8 cellular contexts compared by ENCODE assay signal in the genomic region with DNA sequence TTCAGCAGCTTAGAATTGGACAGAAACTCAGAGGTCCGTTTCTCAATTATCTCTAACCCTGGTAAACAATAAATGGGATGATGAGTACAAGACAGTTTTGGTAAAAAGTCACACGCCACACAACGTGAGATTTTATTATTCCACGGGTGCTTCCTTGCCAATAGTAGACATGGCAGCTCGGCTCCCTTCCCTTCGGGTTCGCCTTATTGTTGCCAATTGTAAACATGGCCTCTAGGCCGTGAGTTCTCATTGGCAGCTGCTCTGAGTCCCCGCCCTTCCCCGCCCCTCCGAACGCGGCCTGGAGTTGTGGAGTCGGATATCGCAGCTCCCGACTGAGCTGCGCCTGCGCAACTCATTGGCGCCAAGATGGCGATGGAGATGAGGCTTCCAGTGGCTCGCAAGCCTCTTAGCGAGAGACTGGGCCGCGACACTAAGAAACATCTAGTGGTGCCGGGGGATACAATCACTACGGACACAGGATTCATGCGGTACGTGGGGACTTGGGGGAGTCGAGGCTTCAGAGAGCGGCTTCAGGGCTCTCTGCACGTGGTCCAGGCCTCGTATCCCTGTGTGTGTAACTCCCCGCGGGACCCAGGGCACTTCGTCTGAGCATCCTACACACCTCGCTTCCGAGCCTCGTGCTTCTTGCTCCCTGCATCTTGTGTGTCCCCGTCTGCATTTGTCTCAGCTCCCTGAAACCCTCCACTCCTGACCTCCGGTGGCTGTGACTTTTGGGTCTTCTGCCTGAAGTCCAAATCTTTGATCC. TPM values are rescaled to one million over a fixed set of nuclear protein-coding genes. Genes with fewer than 3 reads are reported as not detected.
A peak's percentile ranks its signal among the peaks of the same experiment; 100 is the strongest.
DNase-seq lines count a peak whose midpoint lies in the region; ATAC-seq and TF ChIP-seq lines count a peak whose summit lies in the region.

TSS of gene EXOSC2 (plus strand) at position 355 of the 766 bp plus-strand sequence. CDS start at position 367, 12 bp downstream.

- peaks cover 10% of the 10 kb centered on the region for H3K4me1 ChIP-seq in mucosa of descending colon (ENCODE audit: low read depth)

- TF ChIP-seq CTCF in epithelial cell of esophagus (IDR thresholded peaks at IDR 0.05; ENCODE audit: insufficient read depth, low read depth, low read length, missing control alignments) (no peak), mucosa of descending colon (IDR thresholded peaks at IDR 0.05) (no peak)

- H3K36me3 ChIP-seq in mucosa of descending colon (ENCODE audit: low read depth), result peaks cover 6% of the 10 kb centered on the region

- ATAC-seq in GM21576 (IDR thresholded peaks at IDR 0.05; ENCODE audit: unreplicated experiment) (peak; percentile 92), mucosa of descending colon (peak; percentile 92)

- peak within 1 kb of the TSS; percentile 99 for H3K4me3 ChIP-seq in epithelial cell of esophagus (ENCODE audit: low read length)
- H3K4me3 ChIP-seq in mucosa of descending colon, result peak within 1 kb of the TSS; percentile 22

- TF ChIP-seq RAD21 in Ishikawa (IDR thresholded peaks at IDR 0.05; ENCODE audit: low read depth), result no peak

- H3K9me3 ChIP-seq in mucosa of descending colon, result no peaks in the 10 kb centered on the region

- TF ChIP-seq EP300 in Ishikawa (IDR thresholded peaks at IDR 0.05; ENCODE audit: borderline replicate concordance), result no peak

- peak; percentile 98 for DNase-seq in DMS153 (lab: John Stamatoyannopoulos, UW)
- peak; percentile 46 for DNase-seq in OCI-M2 (lab: John Stamatoyannopoulos, UW; ENCODE audit: unreplicated experiment)
- DNase-seq in activated T-cell treated with anti-CD3 and anti-CD28 coated beads for 4 hours, result peak; percentile 96
- DNase-seq in epithelial cell of esophagus (ENCODE audit: low read depth), result peak; percentile 99
- DNase-seq in mucosa of descending colon, result peak; percentile 99
- DNase-seq in stimulated activated CD8-positive, alpha-beta memory T cell treated with anti-CD3 and anti-CD28 coated beads, Interleukin-4, amount 100 ng/mL, for 1 hour (ENCODE audit: low read depth in 2 of 2, low spot score in 1 of 2), result peak; percentile 86 to 95

- intact Hi-C loops in mucosa of descending colon (cut with DNase I, micrococcal nuclease), result no loop called here

TF ChIP-seq in Ishikawa, 13 proteins besides CTCF, POLR2A, EP300 and RAD21:
- TF ChIP-seq TCF12 (IDR thresholded peaks at IDR 0.05; ENCODE audit: low read depth) (peak; percentile 23; the same call in 1 of the 2 replicates), FOXM1 (IDR thresholded peaks at IDR 0.05; ENCODE audit: borderline replicate concordance, low read depth) (no peak), CREB1 (IDR thresholded peaks at IDR 0.05; ENCODE audit: low read depth) (0 out of 2 replicates have a peak, but pooled peaks have one; percentile 41), CEBPB (IDR thresholded peaks at IDR 0.05) (no peak), YY1 (IDR thresholded peaks at IDR 0.05; ENCODE audit: low read depth) (peak; percentile 99), EGR1 (IDR thresholded peaks at IDR 0.05) (peak; percentile 91), TEAD4 (IDR thresholded peaks at IDR 0.05) (0 out of 2 replicates have a peak, but pooled peaks have one; percentile 31), REST (IDR thresholded peaks at IDR 0.05; ENCODE audit: low read depth) (no peak), ZBTB7A (IDR thresholded peaks at IDR 0.05; ENCODE audit: low read depth) (no peak), USF1 (IDR thresholded peaks at IDR 0.05) (no peak; the same call in 1 of the 2 replicates), NFIC (IDR thresholded peaks at IDR 0.05) (no peak), TAF1 (IDR thresholded peaks at IDR 0.05; ENCODE audit: low read depth) (peak; percentile 98)
- TF ChIP-seq, protein P1, sequence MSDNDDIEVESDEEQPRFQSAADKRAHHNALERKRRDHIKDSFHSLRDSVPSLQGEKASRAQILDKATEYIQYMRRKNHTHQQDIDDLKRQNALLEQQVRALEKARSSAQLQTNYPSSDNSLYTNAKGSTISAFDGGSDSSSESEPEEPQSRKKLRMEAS (IDR thresholded peaks at IDR 0.05), result peak; percentile 93

RNA-seq across cellular contexts. Expression of gene EXOSC2, which starts in this region (rescaled TPM):
- total RNA-seq in mucosa of descending colon, result 10 to 100 TPM; 18.3 to 25.7 (median 19.1) TPM

Comparison
In these comparisons a context has a peak if more than half of its experiments do, and no peak if none do; other contexts are left out.
1. Peak in every context shown above with its lines: DNase-seq, ATAC-seq and H3K4me3 ChIP-seq.
2. DNase-seq: peak in every context shown above with its lines; median percentile 99 in epithelial cell of esophagus; 99 in mucosa of descending colon; 98 in DMS153; 96 in activated T-cell treated with anti-CD3 and anti-CD28 coated beads for 4 hours; 90 in stimulated activated CD8-positive, alpha-beta memory T cell treated with anti-CD3 and anti-CD28 coated beads, Interleukin-4, amount 100 ng/mL, for 1 hour; 46 in OCI-M2.